14 cellular contexts compared by ENCODE assay signal in the genomic region with DNA sequence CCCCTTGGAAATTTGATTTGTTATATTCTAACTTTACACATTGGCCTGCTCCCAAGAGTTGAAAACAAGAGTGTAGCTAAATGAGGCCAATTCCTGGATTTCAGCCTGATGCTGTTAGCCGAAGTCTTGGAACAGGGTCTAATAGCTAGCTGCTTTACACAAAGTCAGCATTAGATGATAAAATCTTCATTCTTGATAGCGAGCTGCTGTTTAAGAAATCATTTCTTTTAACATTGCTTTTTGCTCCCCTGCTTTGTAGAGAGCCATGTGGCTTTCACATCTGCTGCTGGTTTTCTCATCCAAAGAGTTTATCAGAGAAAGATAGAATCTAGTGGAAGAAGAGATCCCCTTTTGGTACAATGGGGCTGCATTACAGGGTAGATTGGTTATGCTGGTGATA. TPM values are rescaled to one million over a fixed set of nuclear protein-coding genes. Genes with fewer than 3 reads are reported as not detected.
"Had no signal": no experiment of that assay in that cellular context is flagged by ENCODE, and none has a peak within 500 bp of the region (broad histone marks: within the 10 kb centered on the region; RNA-seq: fewer than 3 reads in every experiment).

No MANE protein-coding gene starts in this region.

- H3K9me3 Mint-ChIP-seq: activated CD4-positive, alpha-beta memory T cell treated with anti-CD3 and anti-CD28 coated beads for 36 hours; activated naive CD4-positive, alpha-beta T cell treated with anti-CD3 and anti-CD28 coated beads, Interleukin-2, amount 10 ng/mL, durations not matched to agents 7 days and 5 days; activated T-cell treated with anti-CD3 and anti-CD28 coated beads, Interleukin-2, amount 50 U/mL, for 24 hours; neural progenitor cell; stimulated activated naive CD8-positive, alpha-beta T cell treated with anti-CD3 and anti-CD28 coated beads, Interleukin-15, amount 100 ng/mL, for 72 hours had no signal

- H3K27ac Mint-ChIP-seq: activated CD4-positive, alpha-beta memory T cell treated with anti-CD3 and anti-CD28 coated beads for 36 hours; activated CD8-positive, alpha-beta memory T cell treated with anti-CD3 and anti-CD28 coated beads, Interleukin-2, amount 10 ng/mL, durations not matched to agents 7 days and 5 days; activated naive CD4-positive, alpha-beta T cell treated with anti-CD3 and anti-CD28 coated beads, Interleukin-2, amount 10 ng/mL, durations not matched to agents 7 days and 5 days; activated T-cell treated with anti-CD3 and anti-CD28 coated beads, Interleukin-2, amount 50 U/mL, for 24 hours; neural progenitor cell; stimulated activated naive CD8-positive, alpha-beta T cell treated with anti-CD3 and anti-CD28 coated beads, Interleukin-15, amount 100 ng/mL, for 72 hours had no signal

- DNase-seq: activated CD4-positive, alpha-beta memory T cell treated with anti-CD3 and anti-CD28 coated beads for 36 hours; activated CD4-positive, alpha-beta T cell treated with anti-CD3 and anti-CD28 coated beads for 1 hour; activated CD8-positive, alpha-beta memory T cell treated with anti-CD3 and anti-CD28 coated beads, Interleukin-2, amount 10 ng/mL, durations not matched to agents 7 days and 5 days; activated naive CD4-positive, alpha-beta T cell treated with anti-CD3 and anti-CD28 coated beads, Interleukin-2, amount 10 ng/mL, durations not matched to agents 7 days and 5 days; activated T-cell treated with anti-CD3 and anti-CD28 coated beads, Interleukin-2, amount 50 U/mL, for 24 hours; glutamatergic neuron; stimulated activated naive CD8-positive, alpha-beta T cell treated with anti-CD3 and anti-CD28 coated beads, Interleukin-15, amount 100 ng/mL, for 72 hours; T-helper 1 cell had no signal

- H3K4me3 Mint-ChIP-seq: activated CD4-positive, alpha-beta memory T cell treated with anti-CD3 and anti-CD28 coated beads for 36 hours; activated CD8-positive, alpha-beta memory T cell treated with anti-CD3 and anti-CD28 coated beads, Interleukin-2, amount 10 ng/mL, durations not matched to agents 7 days and 5 days; activated naive CD4-positive, alpha-beta T cell treated with anti-CD3 and anti-CD28 coated beads, Interleukin-2, amount 10 ng/mL, durations not matched to agents 7 days and 5 days; activated T-cell treated with anti-CD3 and anti-CD28 coated beads, Interleukin-2, amount 50 U/mL, for 24 hours; neural progenitor cell; stimulated activated naive CD8-positive, alpha-beta T cell treated with anti-CD3 and anti-CD28 coated beads, Interleukin-15, amount 100 ng/mL, for 72 hours had no signal

- ATAC-seq: activated CD8-positive, alpha-beta memory T cell treated with anti-CD3 and anti-CD28 coated beads, Interleukin-2, amount 10 ng/mL, durations not matched to agents 7 days and 5 days; sciatic nerve; stimulated activated naive CD8-positive, alpha-beta T cell treated with anti-CD3 and anti-CD28 coated beads, Interleukin-15, amount 100 ng/mL, for 72 hours had no signal

- H3K27me3 Mint-ChIP-seq: activated CD4-positive, alpha-beta memory T cell treated with anti-CD3 and anti-CD28 coated beads for 36 hours; activated CD8-positive, alpha-beta memory T cell treated with anti-CD3 and anti-CD28 coated beads, Interleukin-2, amount 10 ng/mL, durations not matched to agents 7 days and 5 days; activated naive CD4-positive, alpha-beta T cell treated with anti-CD3 and anti-CD28 coated beads, Interleukin-2, amount 10 ng/mL, durations not matched to agents 7 days and 5 days; activated T-cell treated with anti-CD3 and anti-CD28 coated beads, Interleukin-2, amount 50 U/mL, for 24 hours; stimulated activated naive CD8-positive, alpha-beta T cell treated with anti-CD3 and anti-CD28 coated beads, Interleukin-15, amount 100 ng/mL, for 72 hours had no signal

RNA-seq across cellular contexts. Expression of gene HRK, which starts 51.9 kb away (rescaled TPM):
- total RNA-seq: activated CD4-positive, alpha-beta memory T cell treated with anti-CD3 and anti-CD28 coated beads for 36 hours; activated CD8-positive, alpha-beta memory T cell treated with anti-CD3 and anti-CD28 coated beads, Interleukin-2, amount 10 ng/mL, durations not matched to agents 7 days and 5 days; ascending aorta; cardiac muscle cell; fibroblast of villous mesenchyme; osteocyte had no signal
